22 cellular contexts compared by ENCODE assay signal in the genomic region with DNA sequence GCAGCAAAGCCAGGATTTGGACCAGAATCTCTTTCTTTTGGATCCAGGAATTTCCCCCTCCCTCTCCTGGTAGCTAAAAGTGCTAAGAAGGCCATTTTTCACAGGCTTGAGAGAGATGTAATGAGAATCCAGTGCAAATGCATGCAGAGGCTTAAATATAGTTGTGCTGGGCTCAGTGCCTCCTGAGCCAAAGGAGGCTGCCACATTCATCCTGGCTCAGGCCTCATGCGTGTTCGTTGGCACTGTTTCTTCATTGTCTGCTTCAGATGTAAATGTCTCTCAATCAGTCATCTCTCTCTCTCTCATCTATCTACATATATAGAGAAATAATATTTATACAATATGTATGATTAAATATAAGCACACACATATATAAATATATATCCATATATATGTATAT.
A peak's percentile ranks its signal among the peaks of the same experiment; 100 is the strongest.
DNase-seq lines count a peak whose midpoint lies in the region; ATAC-seq and TF ChIP-seq lines count a peak whose summit lies in the region.
"Had no signal": no experiment of that assay in that cellular context is flagged by ENCODE, and none has a peak within 500 bp of the region (broad histone marks: within the 10 kb centered on the region; RNA-seq: fewer than 3 reads in every experiment).

No MANE protein-coding gene starts in this region.

- 95 to 97% methylated on average over 2 of the region's 2 CpGs for WGBS in testis, 2 donors

- H3K36me3 ChIP-seq in MG63: no peaks in the 10 kb centered on the region
- H3K36me3 ChIP-seq in gastrocnemius medialis: no peaks in the 10 kb centered on the region
- no peaks in the 10 kb centered on the region for H3K36me3 ChIP-seq in testis (ENCODE audit: low read depth, missing control alignments)
- H3K36me3 ChIP-seq: SJSA1 had no signal

- H3K9me3 Mint-ChIP-seq in brain: no peaks in the 10 kb centered on the region
- no peaks in the 10 kb centered on the region for H3K9me3 Mint-ChIP-seq in nephron
- H3K9me3 Mint-ChIP-seq: CD4-positive, alpha-beta memory T cell had no signal

- H3K4me3 Mint-ChIP-seq in brain (no peak overlapping the region), nephron (no peak overlapping the region)
- H3K4me3 Mint-ChIP-seq: CD4-positive, alpha-beta memory T cell had no signal

- H3K4me1 ChIP-seq in gastrocnemius medialis: peaks cover 25 to 29% of the 10 kb centered on the region in 2 donors
- no peaks in the 10 kb centered on the region for H3K4me1 ChIP-seq in testis
- H3K4me1 ChIP-seq: SJSA1 had no signal

- intact Hi-C loops in gastrocnemius medialis (cut with DNase I; ENCODE audit: low total_unique reads) (no loop called here), testis (cut with DNase I; ENCODE audit: low total_unique reads) (no loop called here)

- H3K9me3 ChIP-seq in MG63 (no peaks in the 10 kb centered on the region), gastrocnemius medialis (no peaks in the 10 kb centered on the region), testis (no peaks in the 10 kb centered on the region)

- H3K4me1 Mint-ChIP-seq in brain (no peaks in the 10 kb centered on the region), nephron (peaks cover 32% of the 10 kb centered on the region)
- H3K4me1 Mint-ChIP-seq: CD4-positive, alpha-beta memory T cell had no signal

- peak; percentile 46 to 47 for ATAC-seq in gastrocnemius medialis
- ATAC-seq in GM21367 (IDR thresholded peaks at IDR 0.05; ENCODE audit: unreplicated experiment): no peak
- no peak for ATAC-seq in GM18517 (IDR thresholded peaks at IDR 0.05; ENCODE audit: unreplicated experiment)
- ATAC-seq: HCT116 had no signal

- TF ChIP-seq POLR2A in gastrocnemius medialis (IDR thresholded peaks at IDR 0.05) (no peak), testis (IDR thresholded peaks at IDR 0.05) (no peak)

- TF ChIP-seq CTCF in brain (conservative IDR thresholded peaks at IDR 0.05) (no peak), nephron (IDR thresholded peaks at IDR 0.05; ENCODE audit: unreplicated experiment in 3 of 3) (no peak), gastrocnemius medialis (IDR thresholded peaks at IDR 0.05 in 4 of 5, conservative IDR thresholded peaks at IDR 0.05 in 1 of 5) (no peak), testis (IDR thresholded peaks at IDR 0.05) (no peak)

- DNase-seq in MG63: peak; percentile 78
- DNase-seq in gastrocnemius medialis: no peak
- DNase-seq in testis: no peak
- DNase-seq: C1 segment of cervical spinal cord; CD4-positive, alpha-beta memory T cell; COR-L47; DMS53; NCI-H1092 treated with DMSO at 0.1 percent for 48 hours; NCI-H1436; NCI-H187; NCI-H2081 treated with DMSO at 0.1 percent for 48 hours; NCI-H2171; NCI-H226; NCI-H524; NCI-H748 treated with DMSO at 0.1 percent for 48 hours had no signal

- H3K27ac Mint-ChIP-seq in brain (peak overlapping the region in 3 of 5 experiments; percentile 50 to 75 (median 60)), nephron (peak overlapping the region in 2 of 3 experiments; percentile 42 to 59)
- H3K27ac Mint-ChIP-seq: CD4-positive, alpha-beta memory T cell had no signal

- H3K27me3 ChIP-seq in MG63: no peaks in the 10 kb centered on the region
- no peaks in the 10 kb centered on the region for H3K27me3 ChIP-seq in gastrocnemius medialis
- no peaks in the 10 kb centered on the region for H3K27me3 ChIP-seq in testis

- H3K27me3 Mint-ChIP-seq in brain (peaks cover 3% of the 10 kb centered on the region), nephron (ENCODE audit: low read depth) (peaks cover 6% of the 10 kb centered on the region)

- H3K27ac ChIP-seq in gastrocnemius medialis (peak overlapping the region in 1 of 4 donors; percentile 22), testis (no peak overlapping the region)
- H3K27ac ChIP-seq: HL-60, SJSA1 had no signal

- H3K4me3 ChIP-seq in MG63 (no peak overlapping the region), gastrocnemius medialis (no peak overlapping the region), testis (no peak overlapping the region)
- H3K4me3 ChIP-seq: SJSA1 had no signal

- H3K36me3 Mint-ChIP-seq in brain (no peaks in the 10 kb centered on the region), nephron (ENCODE audit: low read depth) (no peaks in the 10 kb centered on the region)
- H3K36me3 Mint-ChIP-seq: CD4-positive, alpha-beta memory T cell had no signal

- in situ Hi-C loops in gastrocnemius medialis (cut with MboI; ENCODE audit: low sequenced_read_pairs in 4 of 4): no loop called here

Comparison
In these comparisons a context has a peak if more than half of its experiments do, and no peak if none do; other contexts are left out.
1. ATAC-seq: peak in gastrocnemius medialis (2 of 2); none in GM21367 (single experiment) and GM18517 (single experiment).